ENCODE assay signal across 1 cellular context in genomic region chr3:136604961-136605360, GRCh38.
TF ChIP-seq lines count a peak whose summit lies in the region.

No MANE protein-coding gene starts in this region.

TF ChIP-seq in IMR-90, 13 proteins besides CTCF, POLR2A, EP300 and RAD21 (continued from another document):
- no peak for TF ChIP-seq MXI1 (IDR thresholded peaks at IDR 0.05; ENCODE audit: borderline replicate concordance, low read depth, low read length)
TF ChIP-seq in IMR-90: peak in this region for 0.
